Comparison of ENCODE assay signal across 8 cellular contexts in genomic region chr10:73889014-73889413, GRCh38. TPM values are rescaled to one million over a fixed set of nuclear protein-coding genes. Genes with fewer than 3 reads are reported as not detected.
DNase-seq lines count a peak whose midpoint lies in the region; ATAC-seq, FAIRE-seq and TF ChIP-seq lines count a peak whose summit lies in the region.

No MANE protein-coding gene starts in this region.

- no peaks in the 10 kb centered on the region for H3K36me3 ChIP-seq in GM23248 (ENCODE audit: low read depth)
- no peaks in the 10 kb centered on the region for H3K36me3 ChIP-seq in PC-9 (ENCODE audit: low read depth)
- H3K36me3 ChIP-seq in esophagus muscularis mucosa = no peaks in the 10 kb centered on the region
- no peaks in the 10 kb centered on the region for H3K36me3 ChIP-seq in psoas muscle (ENCODE audit: insufficient read depth in 1 of 2, low read depth in 1 of 2)

- no peak overlapping the region for H3K4me3 ChIP-seq in A549
- H3K4me3 ChIP-seq in GM23248 = no peak overlapping the region
- H3K4me3 ChIP-seq in PC-9 = peak overlapping the region; percentile 43; the same call in 1 of the 2 replicates
- no peak overlapping the region for H3K4me3 ChIP-seq in esophagus muscularis mucosa
- H3K4me3 ChIP-seq in psoas muscle = no peak overlapping the region

- H3K9me2 ChIP-seq in GM23248 (ENCODE audit: insufficient read depth) (no peaks in the 10 kb centered on the region), PC-9 (ENCODE audit: insufficient read depth) (no peaks in the 10 kb centered on the region)

- H3K27ac ChIP-seq in A549 (peak overlapping the region; percentile 97 to 98), GM23248 (peak overlapping the region; percentile 96), PC-9 (peak overlapping the region; percentile 97), esophagus muscularis mucosa (replicated peaks in 1 of 4) (peak overlapping the region; percentile 82 to 87 (median 85)), psoas muscle (peak overlapping the region; percentile 96)

- H3F3A ChIP-seq in GM23248 (ENCODE audit: insufficient read depth) (peaks cover 33% of the 10 kb centered on the region), PC-9 (ENCODE audit: insufficient read depth, low read depth) (peaks cover 64% of the 10 kb centered on the region)

- H3K79me2 ChIP-seq in GM23248 (ENCODE audit: insufficient read depth) (no peaks in the 10 kb centered on the region), PC-9 (ENCODE audit: low read depth) (no peaks in the 10 kb centered on the region)

- H3K9ac ChIP-seq in GM23248 = peak overlapping the region; percentile 13

- in situ Hi-C loops in GM23248 (cut with MboI) = loop anchor here (25.0 kb wide), 1 partner anchor 198 kb away; no protein-coding TSS in a partner anchor

- TF ChIP-seq EP300 in A549 (IDR thresholded peaks at IDR 0.05) (no peak), esophagus muscularis mucosa (IDR thresholded peaks at IDR 0.05) (no peak)

- FAIRE-seq in A549 (lab: Jason Lieb, UNC) = no peak

- H3K9me3 ChIP-seq in A549 (no peaks in the 10 kb centered on the region), GM23248 (ENCODE audit: low read depth) (no peaks in the 10 kb centered on the region), PC-9 (ENCODE audit: insufficient read depth, low read depth) (no peaks in the 10 kb centered on the region), esophagus muscularis mucosa (no peaks in the 10 kb centered on the region), psoas muscle (no peaks in the 10 kb centered on the region)

- intact Hi-C loops in PC-9 (cut with micrococcal nuclease; ENCODE audit: unreplicated experiment) (loop anchor here (1.0 to 10.0 kb wide), 5 partner anchors 10 to 1346 kb away; partner anchors contain the start of gene COMTD1), esophagus muscularis mucosa (cut with DNase I) (loop anchor here (5.0 to 10.0 kb wide), 2 partner anchors 193 to 346 kb away; no protein-coding TSS in a partner anchor), psoas muscle (cut with DNase I) (loop anchor here (5.0 kb wide), 3 partner anchors 68 to 193 kb away; no protein-coding TSS in a partner anchor)

- H3K27me3 ChIP-seq in GM23248 (replicated peaks; ENCODE audit: insufficient read depth) = no peaks in the 10 kb centered on the region
- H3K27me3 ChIP-seq in PC-9 (ENCODE audit: insufficient read depth, low read depth) = no peaks in the 10 kb centered on the region
- H3K27me3 ChIP-seq in esophagus muscularis mucosa = no peaks in the 10 kb centered on the region
- H3K27me3 ChIP-seq in psoas muscle (ENCODE audit: insufficient read depth in 3 of 3, low read length in 2 of 3) = no peaks in the 10 kb centered on the region

- no peak for ATAC-seq in A549
- peak; percentile 32 to 73 (median 48) for ATAC-seq in psoas muscle
- no peak for ATAC-seq in GM18519 (IDR thresholded peaks at IDR 0.05; ENCODE audit: low FRiP score, unreplicated experiment)
- no peak for ATAC-seq in HG02642 (IDR thresholded peaks at IDR 0.05; ENCODE audit: poor library complexity, unreplicated experiment)

- POLR2A ChIA-PET in A549 (lab: Yijun Ruan, JAX) = interaction anchor here (1.3 to 7.9 kb wide), 5 partner anchors 19 to 77 kb away, joined by 3 to 98 read pairs (median 21); partner anchors contain the start of gene PLAU
- POLR2A ChIA-PET in PC-9 (lab: Charles Lee; ENCODE audit: unreplicated experiment) = interaction anchor here (0.5 to 4.0 kb wide), 12 partner anchors 9 to 167 kb away, joined by 3 to 87 read pairs (median 10); partner anchors contain the start of gene VCL

- TF ChIP-seq RAD21 in A549 (conservative IDR thresholded peaks at IDR 0.05 in 1 of 2, IDR thresholded peaks at IDR 0.05 in 1 of 2) = no peak

- no peak for TF ChIP-seq POLR2A in A549 (IDR thresholded peaks at IDR 0.05; ENCODE audit: low read length)
- no peak for TF ChIP-seq POLR2A in esophagus muscularis mucosa (IDR thresholded peaks at IDR 0.05; ENCODE audit: low read depth)

- peak overlapping the region; percentile 85 for H3K4me2 ChIP-seq in A549
- H3K4me2 ChIP-seq in GM23248 (ENCODE audit: unreplicated experiment) = peak overlapping the region; percentile 13
- peak overlapping the region; percentile 90 for H3K4me2 ChIP-seq in PC-9

- peak in 1 of 2 experiments; percentile 55 for DNase-seq in A549 (ENCODE audit: low read depth in 1 of 2, low spot score in 1 of 2)
- DNase-seq in GM23248 = peak; percentile 98
- peak; percentile 88 to 97 for DNase-seq in PC-9
- DNase-seq in esophagus muscularis mucosa (ENCODE audit: extremely low spot score) = no peak
- peak; percentile 67 to 80 for DNase-seq in psoas muscle
- DNase-seq in DMS114 treated with DMSO at 0.1 percent for 48 hours (lab: John Stamatoyannopoulos, UW; ENCODE audit: unreplicated experiment) = no peak

- CTCF ChIA-PET in A549 (lab: Yijun Ruan, JAX) = interaction anchor here (0.6 to 26.6 kb wide), 11 partner anchors 10 to 214 kb away, joined by 3 to 936 read pairs (median 40); partner anchors contain the start of gene PLAU
- CTCF ChIA-PET in PC-9 (lab: Charles Lee) = interaction anchor here (0.7 to 4.4 kb wide), 3 partner anchors 17 to 171 kb away, joined by 9 to 58 read pairs (median 16); no protein-coding TSS in a partner anchor

- H2AFZ ChIP-seq in GM23248 (no peak overlapping the region), PC-9 (no peak overlapping the region)

- TF ChIP-seq CTCF in A549 (IDR thresholded peaks at IDR 0.05) = no peak
- TF ChIP-seq CTCF in PC-9 (conservative IDR thresholded peaks at IDR 0.05) = no peak
- no peak for TF ChIP-seq CTCF in esophagus muscularis mucosa (IDR thresholded peaks at IDR 0.05)
- no peak for TF ChIP-seq CTCF in psoas muscle (IDR thresholded peaks at IDR 0.05)

- no TSS peak for BruUV-seq in PC-9 (replicated peaks; lab: Mats Ljungman, UMichigan)

- H4K20me1 ChIP-seq in GM23248 (ENCODE audit: insufficient read depth) (no peaks in the 10 kb centered on the region), PC-9 (ENCODE audit: insufficient read depth) (no peaks in the 10 kb centered on the region)

- WGBS in A549 (ENCODE audit: missing lambda C conversion rate) = 63% methylated on average over 7 of the region's 7 CpGs
- WGBS in GM23248 (ENCODE audit: low coverage in 1 of 2, low lambda C conversion rate in 2 of 2, missing lambda C conversion rate in 2 of 2), 2 experiments = 38 to 39% methylated on average over 6 to 7 of the region's 7 CpGs
- 53% methylated on average over 5 of the region's 7 CpGs for WGBS in esophagus muscularis mucosa
- 41 to 52% (median 43%) methylated on average over 7 of the region's 7 CpGs for WGBS in psoas muscle, 3 donors

- H3K4me1 ChIP-seq in A549 = peaks cover 72% of the 10 kb centered on the region
- peaks cover 60% of the 10 kb centered on the region for H3K4me1 ChIP-seq in GM23248 (ENCODE audit: insufficient read depth)
- H3K4me1 ChIP-seq in PC-9 (replicated peaks; ENCODE audit: insufficient read depth) = peaks cover 82% of the 10 kb centered on the region
- H3K4me1 ChIP-seq in esophagus muscularis mucosa = peaks cover 32 to 35% (median 34%) of the 10 kb centered on the region in 4 donors
- peaks cover 28% of the 10 kb centered on the region for H3K4me1 ChIP-seq in psoas muscle

TF ChIP-seq in A549, 52 proteins besides CTCF, POLR2A, EP300 and RAD21:
- TF ChIP-seq HOXA7 (CRISPR knock-in tag; IDR thresholded peaks at IDR 0.05) = no peak
- TF ChIP-seq MAFK (IDR thresholded peaks at IDR 0.05; ENCODE audit: partially characterized antibody) = peak; percentile 0
- TF ChIP-seq ATOH8 (CRISPR knock-in tag; IDR thresholded peaks at IDR 0.05; ENCODE audit: low read depth) = 0 out of 2 replicates have a peak, but pooled peaks have one; percentile 26

RNA-seq across cellular contexts. Expression of gene CAMK2G, which starts 14.7 kb away (rescaled TPM):
- 22.6 and 27.5 TPM in 2 replicates for polyA plus RNA-seq in A549 (2011; rRNA removed)
- 30.6 and 33.7 TPM in 2 replicates for polyA plus RNA-seq in A549 (2012; cell fraction: cytosol; rRNA removed)
- polyA plus RNA-seq in A549 (2012; cell fraction: nucleus; rRNA removed) = 61.5 and 75.3 TPM in 2 replicates
- polyA plus RNA-seq in A549 (2017; fragmentation: RNase III; extraction: RNeasy Plus Mini Kit Qiagen cat#74134 plus additional on column Dnase treatment) = 22.8 to 26.6 TPM (median 25.5 TPM) in 3 replicates
- 22.9 and 33.4 TPM in 2 replicates for polyA minus RNA-seq in A549 (2011; rRNA and poly(A)+ RNA removed)
- 25.7 and 29.1 TPM in 2 replicates for total RNA-seq in GM23248 (2014; rRNA removed; shearing (Covaris generic))
- polyA plus RNA-seq in GM23248 (2016; fragmentation: Nextera tagmentation; extraction: Ambion mirVana) = 24.3 and 28.2 TPM in 2 replicates
- 125 and 147 TPM in 2 replicates for total RNA-seq in PC-9 (2021)
- 100 to 1,000 TPM in 3 of 4 donors, 10 to 100 TPM in 1; 96.4 to 201 (median 159) TPM for total RNA-seq in esophagus muscularis mucosa
- 10 to 100 TPM; 34.2 to 60.3 (median 50.8) TPM for total RNA-seq in psoas muscle
- polyA plus RNA-seq in psoas muscle = 10 to 100 TPM; 15.8 to 58.5 (median 34.4) TPM

RNA-seq across cellular contexts. Expression of gene PLAU, which starts 21.9 kb away (rescaled TPM):
- polyA plus RNA-seq in A549 (2011; rRNA removed) (75.8 and 84.3 TPM in 2 replicates), A549 (2017; fragmentation: RNase III; extraction: RNeasy Plus Mini Kit Qiagen cat#74134 plus additional on column Dnase treatment) (82.6 to 88.3 TPM (median 87.2 TPM) in 3 replicates), GM23248 (2016; fragmentation: Nextera tagmentation; extraction: Ambion mirVana) (26.0 and 26.1 TPM in 2 replicates), psoas muscle (1 to 10 TPM; 3.8 to 7.6 (median 7.1) TPM)
- 78.1 and 96.1 TPM in 2 replicates for polyA plus RNA-seq in A549 (2012; cell fraction: cytosol; rRNA removed)
- 128 and 152 TPM in 2 replicates for polyA plus RNA-seq in A549 (2012; cell fraction: nucleus; rRNA removed)
- polyA minus RNA-seq in A549 (2011; rRNA and poly(A)+ RNA removed) = 47.2 and 50.6 TPM in 2 replicates
- total RNA-seq in GM23248 (2014; rRNA removed; shearing (Covaris generic)) = 13.3 and 13.8 TPM in 2 replicates
- total RNA-seq in PC-9 (2021) (90.3 and 94.9 TPM in 2 replicates), esophagus muscularis mucosa (10 to 100 TPM in 1 of 4 donors, 1 to 10 TPM in 3; 4.2 to 38.3 (median 6.9) TPM), psoas muscle (10 to 100 TPM in 2 of 4 donors, 1 to 10 TPM in 2; 5.0 to 18.2 (median 10.6) TPM)

Comparison
In these comparisons a context has a peak if more than half of its experiments do, and no peak if none do; other contexts are left out.
1. ATAC-seq: peak in psoas muscle (4 of 4); none in A549 (0 of 2), GM18519 (single experiment) and HG02642 (single experiment).
2. DNase-seq: peak in GM23248 (single experiment), PC-9 (2 of 2) and psoas muscle (2 of 2); none in esophagus muscularis mucosa (single experiment) and DMS114 treated with DMSO at 0.1 percent for 48 hours (single experiment).
3. H3K4me2 ChIP-seq: peak in every context shown above with its lines; median percentile 90 in PC-9; 85 in A549; 13 in GM23248.
4. Peak in every context shown above with its lines, with median percentiles within 50 percentile points of each other: H3K27ac ChIP-seq.